Comparison of ENCODE assay signal across 2 cellular contexts in the genomic region with DNA sequence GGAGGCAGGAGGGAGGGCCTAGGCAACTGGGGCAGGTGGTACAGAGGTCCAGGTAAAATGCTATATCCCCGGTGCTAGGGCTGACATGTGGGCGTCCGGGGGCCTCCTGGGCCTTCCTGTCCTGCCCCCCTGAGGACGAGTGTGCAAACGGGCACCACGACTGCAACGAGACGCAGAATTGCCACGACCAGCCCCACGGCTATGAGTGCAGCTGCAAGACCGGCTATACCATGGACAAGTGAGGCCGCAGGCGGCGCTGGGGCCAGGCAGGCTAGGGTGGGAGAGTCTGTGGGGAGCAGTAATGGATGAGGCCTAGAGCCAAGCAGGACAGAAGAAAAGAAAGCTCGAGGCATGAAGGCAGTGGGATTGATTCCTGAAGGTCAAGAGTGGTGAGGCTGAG.
TF ChIP-seq lines count a peak whose summit lies in the region.

No MANE protein-coding gene starts in this region.

TF ChIP-seq in GM23338, 12 proteins besides CTCF, POLR2A, EP300 and RAD21:
- TF ChIP-seq EZH2 (IDR thresholded peaks at IDR 0.05; ENCODE audit: low read depth, unreplicated experiment) (no peak), ZNF462 (CRISPR knock-in tag; IDR thresholded peaks at IDR 0.05) (no peak), NANOG (IDR thresholded peaks at IDR 0.05; ENCODE audit: borderline replicate concordance) (no peak), ZNF331 (CRISPR knock-in tag; IDR thresholded peaks at IDR 0.05; ENCODE audit: low read depth) (no peak), JUNB (IDR thresholded peaks at IDR 0.05; ENCODE audit: unreplicated experiment) (no peak), ZNF114 (CRISPR knock-in tag; IDR thresholded peaks at IDR 0.05) (no peak), EZH2phosphoT487 (IDR thresholded peaks at IDR 0.05; ENCODE audit: unreplicated experiment) (no peak)
- TF ChIP-seq, protein P1, sequence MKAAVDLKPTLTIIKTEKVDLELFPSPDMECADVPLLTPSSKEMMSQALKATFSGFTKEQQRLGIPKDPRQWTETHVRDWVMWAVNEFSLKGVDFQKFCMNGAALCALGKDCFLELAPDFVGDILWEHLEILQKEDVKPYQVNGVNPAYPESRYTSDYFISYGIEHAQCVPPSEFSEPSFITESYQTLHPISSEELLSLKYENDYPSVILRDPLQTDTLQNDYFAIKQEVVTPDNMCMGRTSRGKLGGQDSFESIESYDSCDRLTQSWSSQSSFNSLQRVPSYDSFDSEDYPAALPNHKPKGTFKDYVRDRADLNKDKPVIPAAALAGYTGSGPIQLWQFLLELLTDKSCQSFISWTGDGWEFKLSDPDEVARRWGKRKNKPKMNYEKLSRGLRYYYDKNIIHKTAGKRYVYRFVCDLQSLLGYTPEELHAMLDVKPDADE (IDR thresholded peaks at IDR 0.05): no peak

TF ChIP-seq in WTC11, 78 proteins besides CTCF, POLR2A, EP300 and RAD21:
- TF ChIP-seq ATF2 (CRISPR knock-in tag; IDR thresholded peaks at IDR 0.05; ENCODE audit: borderline replicate concordance, low read depth): no peak
- TF ChIP-seq TCF7 (CRISPR knock-in tag; IDR thresholded peaks at IDR 0.05; ENCODE audit: low read depth): no peak
- TF ChIP-seq JAZF1 (CRISPR knock-in tag; IDR thresholded peaks at IDR 0.05): no peak
- no peak for TF ChIP-seq CBFB (CRISPR knock-in tag; IDR thresholded peaks at IDR 0.05; ENCODE audit: low read depth)
- TF ChIP-seq, protein P2, sequence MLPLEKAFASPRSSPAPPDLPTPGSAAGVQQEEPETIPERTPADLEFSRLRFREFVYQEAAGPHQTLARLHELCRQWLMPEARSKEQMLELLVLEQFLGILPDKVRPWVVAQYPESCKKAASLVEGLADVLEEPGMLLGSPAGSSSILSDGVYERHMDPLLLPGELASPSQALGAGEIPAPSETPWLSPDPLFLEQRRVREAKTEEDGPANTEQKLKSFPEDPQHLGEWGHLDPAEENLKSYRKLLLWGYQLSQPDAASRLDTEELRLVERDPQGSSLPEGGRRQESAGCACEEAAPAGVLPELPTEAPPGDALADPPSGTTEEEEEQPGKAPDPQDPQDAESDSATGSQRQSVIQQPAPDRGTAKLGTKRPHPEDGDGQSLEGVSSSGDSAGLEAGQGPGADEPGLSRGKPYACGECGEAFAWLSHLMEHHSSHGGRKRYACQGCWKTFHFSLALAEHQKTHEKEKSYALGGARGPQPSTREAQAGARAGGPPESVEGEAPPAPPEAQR (CRISPR knock-in tag; IDR thresholded peaks at IDR 0.05): no peak
- no peak for TF ChIP-seq ZNF121 (CRISPR knock-in tag; IDR thresholded peaks at IDR 0.05)
- TF ChIP-seq, protein P3, sequence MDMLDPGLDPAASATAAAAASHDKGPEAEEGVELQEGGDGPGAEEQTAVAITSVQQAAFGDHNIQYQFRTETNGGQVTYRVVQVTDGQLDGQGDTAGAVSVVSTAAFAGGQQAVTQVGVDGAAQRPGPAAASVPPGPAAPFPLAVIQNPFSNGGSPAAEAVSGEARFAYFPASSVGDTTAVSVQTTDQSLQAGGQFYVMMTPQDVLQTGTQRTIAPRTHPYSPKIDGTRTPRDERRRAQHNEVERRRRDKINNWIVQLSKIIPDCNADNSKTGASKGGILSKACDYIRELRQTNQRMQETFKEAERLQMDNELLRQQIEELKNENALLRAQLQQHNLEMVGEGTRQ (CRISPR knock-in tag; IDR thresholded peaks at IDR 0.05): no peak
